ENCODE assay signal across 9 cellular contexts in genomic region chr6:5507056-5507722, GRCh38.
A peak's percentile ranks its signal among the peaks of the same experiment; 100 is the strongest.
DNase-seq lines count a peak whose midpoint lies in the region; ATAC-seq and TF ChIP-seq lines count a peak whose summit lies in the region.
"Had no signal": no experiment of that assay in that cellular context is flagged by ENCODE, and none has a peak within 500 bp of the region (broad histone marks: within the 10 kb centered on the region; RNA-seq: fewer than 3 reads in every experiment).

No MANE protein-coding gene starts in this region.

- DNase-seq in UCSD-AML1 (lab: John Stamatoyannopoulos, UW; ENCODE audit: unreplicated experiment) (no peak), nephron progenitor cell (no peak), activated gamma-delta T cell treated with Interleukin-2 at 50 U/mL for 16 hours (no peak)
- DNase-seq: foreskin fibroblast, pancreas had no signal

- H3K27me3 Mint-ChIP-seq in nephron (ENCODE audit: low read depth) (no peaks in the 10 kb centered on the region), nephron progenitor cell (ENCODE audit: low read depth, poor library complexity) (no peaks in the 10 kb centered on the region)

- H3K4me1 Mint-ChIP-seq in nephron (peaks cover 40% of the 10 kb centered on the region), nephron progenitor cell (peaks cover 39% of the 10 kb centered on the region)

- H3K4me3 Mint-ChIP-seq in nephron: no peak overlapping the region
- H3K4me3 Mint-ChIP-seq in nephron progenitor cell: no peak overlapping the region

- H3K9me3 Mint-ChIP-seq in nephron: no peaks in the 10 kb centered on the region
- H3K9me3 Mint-ChIP-seq in nephron progenitor cell: no peaks in the 10 kb centered on the region

- peak overlapping the region; percentile 77 to 89 (median 87) for H3K27ac Mint-ChIP-seq in nephron
- no peak overlapping the region for H3K27ac Mint-ChIP-seq in nephron progenitor cell

- H3K36me3 Mint-ChIP-seq in nephron (ENCODE audit: low read depth) (no peaks in the 10 kb centered on the region), nephron progenitor cell (ENCODE audit: low read depth) (no peaks in the 10 kb centered on the region)

- TF ChIP-seq CTCF in nephron (IDR thresholded peaks at IDR 0.05; ENCODE audit: unreplicated experiment in 3 of 3) (no peak), nephron progenitor cell (IDR thresholded peaks at IDR 0.05) (no peak)

- ATAC-seq in GM18868 (IDR thresholded peaks at IDR 0.05; ENCODE audit: unreplicated experiment) (peak; percentile 75), GM21786 (IDR thresholded peaks at IDR 0.05; ENCODE audit: unreplicated experiment) (peak; percentile 84), HG03565 (IDR thresholded peaks at IDR 0.05; ENCODE audit: unreplicated experiment) (peak; percentile 80)
- ATAC-seq: pancreas had no signal
